Comparison of ENCODE assay signal across 1 cellular context in the genomic region with DNA sequence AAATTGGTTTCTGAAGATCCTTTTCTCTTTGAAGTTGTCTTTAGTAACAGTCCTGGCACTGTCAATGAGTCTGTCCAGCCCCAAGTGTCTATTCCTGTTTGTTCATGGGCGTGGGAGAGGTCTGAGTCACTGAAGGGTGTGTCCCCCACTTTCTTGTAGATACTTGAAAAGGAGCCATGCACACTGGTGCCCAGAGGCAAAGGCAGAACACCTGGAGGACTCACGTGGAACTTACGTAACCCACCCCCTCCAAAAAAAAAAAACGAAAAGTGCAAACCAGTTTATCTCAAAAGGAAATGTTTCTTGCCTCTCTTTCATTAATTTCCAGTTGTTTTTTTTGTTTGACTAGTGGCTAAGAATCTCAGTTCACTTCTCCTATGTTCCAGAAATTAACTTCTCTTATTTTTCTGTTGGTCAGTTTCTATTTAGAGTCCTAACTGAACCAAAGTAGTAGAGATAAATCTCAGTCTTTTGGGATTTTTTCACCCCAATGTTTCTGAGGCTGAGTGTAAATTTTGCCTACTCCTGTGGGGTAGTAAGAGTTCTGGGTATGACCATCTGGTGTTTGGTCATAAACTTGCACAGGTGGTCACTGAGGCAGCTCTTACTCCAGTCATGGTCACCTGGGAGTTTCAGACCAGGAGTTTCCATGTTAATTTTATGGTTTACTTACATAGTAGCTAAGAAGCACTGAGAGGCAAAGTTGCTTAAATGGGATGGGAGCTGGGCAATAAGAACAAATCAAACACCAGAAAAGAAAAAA.
A peak's percentile ranks its signal among the peaks of the same experiment; 100 is the strongest.
TF ChIP-seq lines count a peak whose summit lies in the region.

No MANE protein-coding gene starts in this region.

TF ChIP-seq in HCT116, 20 proteins besides CTCF, POLR2A, EP300 and RAD21 (continued from another document):
- TF ChIP-seq REST (IDR thresholded peaks at IDR 0.05; ENCODE audit: low read depth) (no peak), JUND (IDR thresholded peaks at IDR 0.05) (peak; percentile 77), POLR2AphosphoS5 (IDR thresholded peaks at IDR 0.05; ENCODE audit: low read depth, low read length) (0 out of 2 replicates have a peak, but pooled peaks have one; percentile 31), CEBPB (IDR thresholded peaks at IDR 0.05; ENCODE audit: low read depth) (peak; percentile 72), ZNF274 (IDR thresholded peaks at IDR 0.05; ENCODE audit: low read depth, low read length) (no peak), EGR1 (IDR thresholded peaks at IDR 0.05; ENCODE audit: low read depth) (peak; percentile 83), TCF7L2 (IDR thresholded peaks at IDR 0.05; ENCODE audit: borderline replicate concordance, extremely low read depth, insufficient read depth, insufficient read length) (peak; percentile 62), EZH2 (IDR thresholded peaks at IDR 0.05) (no peak), SP1 (IDR thresholded peaks at IDR 0.05; ENCODE audit: low read depth) (peak; percentile 78), FOSL1 (IDR thresholded peaks at IDR 0.05; ENCODE audit: low read depth) (peak; percentile 72), SIN3A (IDR thresholded peaks at IDR 0.05; ENCODE audit: low read depth) (peak; percentile 65), CBX3 (IDR thresholded peaks at IDR 0.05; ENCODE audit: low read depth) (peak; percentile 84)
